ENCODE assay signal across 8 cellular contexts in the genomic region with DNA sequence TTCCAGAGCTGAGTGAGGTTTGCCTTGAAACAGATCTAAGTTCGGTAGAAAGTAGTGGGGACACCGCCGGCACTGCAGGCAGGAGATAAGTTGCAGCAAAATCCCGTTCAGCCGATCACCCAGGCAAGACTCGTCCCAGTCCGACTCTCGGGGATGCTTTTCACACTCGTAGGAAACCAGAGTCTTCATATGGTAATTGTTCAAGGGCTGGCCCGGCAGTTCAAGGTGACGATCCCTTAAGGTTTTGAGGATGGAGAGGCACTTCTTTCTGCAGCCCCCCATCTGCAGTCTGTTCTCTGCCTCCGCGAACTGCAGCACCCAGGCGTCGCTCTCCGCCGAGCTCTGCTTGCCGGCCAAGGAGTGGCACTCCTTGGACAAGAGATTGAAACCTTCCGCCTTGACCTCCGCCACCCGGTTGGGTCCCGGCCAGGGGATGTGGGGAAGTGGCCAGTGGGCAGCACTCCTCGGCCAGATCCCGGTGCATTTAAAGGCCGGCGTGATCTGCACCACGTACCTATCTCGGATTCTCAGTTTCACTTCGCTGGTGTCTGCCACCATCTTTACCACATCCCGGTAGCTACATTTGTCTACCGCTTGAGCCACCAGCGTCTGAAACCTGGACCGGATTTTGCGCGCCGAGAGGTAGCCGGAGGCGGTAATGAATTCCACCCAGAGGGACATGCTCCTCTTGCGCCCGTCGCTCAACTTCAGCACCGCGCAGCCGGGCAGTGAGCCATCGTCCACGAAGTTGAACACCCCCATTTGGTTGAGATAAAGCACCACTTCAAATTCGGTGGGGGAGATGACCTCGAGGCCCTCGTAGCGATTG. TPM values are rescaled to one million over a fixed set of nuclear protein-coding genes. Genes with fewer than 3 reads are reported as not detected.
A peak's percentile ranks its signal among the peaks of the same experiment; 100 is the strongest.
DNase-seq lines count a peak whose midpoint lies in the region; ATAC-seq and TF ChIP-seq lines count a peak whose summit lies in the region.

No MANE protein-coding gene starts in this region.

- DNase-seq in Daoy (ENCODE audit: low read depth) (peak; percentile 54), Karpas-422 (peak; percentile 60), ecto neural progenitor cell (ENCODE audit: low spot score) (peak; percentile 71), memory B cell (ENCODE audit: low spot score in 2 of 2) (no peak), tibial nerve (ENCODE audit: low spot score in 2 of 2) (peak; percentile 52 to 58), NCI-H1694 (lab: John Stamatoyannopoulos, UW) (no peak), hippocampal formation (lab: John Stamatoyannopoulos, UW) (no peak)

- H3K9me2 ChIP-seq in Karpas-422 (replicated peaks; ENCODE audit: insufficient read depth, low read length) = no peaks in the 10 kb centered on the region

- peaks cover 29% of the 10 kb centered on the region for H3K27me3 Mint-ChIP-seq in memory B cell

- 5 to 15% methylated on average over 39 to 46 of the region's 50 CpGs for WGBS in tibial nerve, 2 donors

- H3K27ac Mint-ChIP-seq in memory B cell = no peak overlapping the region

- H3K9ac ChIP-seq in Karpas-422 (ENCODE audit: low read length) = peak overlapping the region; percentile 68

- H3K27me3 ChIP-seq in Karpas-422 (ENCODE audit: low read length) = no peaks in the 10 kb centered on the region
- H3K27me3 ChIP-seq in tibial nerve = peaks cover 0 to 11% of the 10 kb centered on the region in 2 donors

- peak in 1 of 2 donors; percentile 17 for TF ChIP-seq EP300 in tibial nerve (IDR thresholded peaks at IDR 0.05)

- no peak for TF ChIP-seq CTCF in tibial nerve (IDR thresholded peaks at IDR 0.05)

- H3K4me3 Mint-ChIP-seq in memory B cell = peak overlapping the region; percentile 75

- H3K4me3 ChIP-seq in Karpas-422 (ENCODE audit: low read length) = peak overlapping the region; percentile 71
- peak overlapping the region; percentile 43 to 75 (median 66) for H3K4me3 ChIP-seq in tibial nerve

- TF ChIP-seq POLR2A in tibial nerve (IDR thresholded peaks at IDR 0.05) = no peak

- ATAC-seq in memory B cell (ENCODE audit: low read depth) (no peak), GM19351 (IDR thresholded peaks at IDR 0.05; ENCODE audit: unreplicated experiment) (no peak)

- H3K9me3 Mint-ChIP-seq in memory B cell = peaks cover 2% of the 10 kb centered on the region

- H3K4me2 ChIP-seq in Karpas-422 (ENCODE audit: low read depth, low read length, poor library complexity, severe bottlenecking) = peak overlapping the region; percentile 76

- no peaks in the 10 kb centered on the region for H4K20me1 ChIP-seq in Karpas-422 (ENCODE audit: insufficient read depth, low read depth, low read length)

- H3K36me3 ChIP-seq in Karpas-422 (ENCODE audit: insufficient read depth, low read length) (no peaks in the 10 kb centered on the region), tibial nerve (no peaks in the 10 kb centered on the region)

- peaks cover 17% of the 10 kb centered on the region for H3K4me1 Mint-ChIP-seq in memory B cell

- no peaks in the 10 kb centered on the region for H3K9me3 ChIP-seq in Karpas-422 (ENCODE audit: low read length)
- no peaks in the 10 kb centered on the region for H3K9me3 ChIP-seq in tibial nerve

- H2AFZ ChIP-seq in Karpas-422 (ENCODE audit: low read length) = peak overlapping the region; percentile 90; the same call in 1 of the 2 replicates

- H3K79me2 ChIP-seq in Karpas-422 (ENCODE audit: low read length) = no peaks in the 10 kb centered on the region

- H3K4me1 ChIP-seq in Karpas-422 (ENCODE audit: low read length) (peaks cover 45% of the 10 kb centered on the region), tibial nerve (peaks cover 0 to 13% (median 2%) of the 10 kb centered on the region in 4 donors)

- H3K27ac ChIP-seq in Karpas-422 (ENCODE audit: low read length) (no peak overlapping the region), tibial nerve (peak overlapping the region; percentile 68 to 89 (median 78))

- H3K36me3 Mint-ChIP-seq in memory B cell = no peaks in the 10 kb centered on the region

RNA-seq across cellular contexts. Expression of gene MAB21L1, which starts 1.1 kb away (rescaled TPM):
- 0.65 and 0.74 TPM in 2 replicates for total RNA-seq in Daoy (2014; rRNA removed; shearing (Covaris generic))
- total RNA-seq in Karpas-422 (2014; rRNA removed; shearing (Covaris generic); ENCODE audit: low replicate concordance) = 7.1 and 9.9 TPM in 2 replicates
- 10 to 100 TPM in 1 of 4 donors, 1 to 10 TPM in 3; 5.2 to 11.1 (median 7.5) TPM for total RNA-seq in tibial nerve

Comparison
In these comparisons a context has a peak if more than half of its experiments do, and no peak if none do; other contexts are left out.
1. DNase-seq: peak in Daoy (single experiment), Karpas-422 (single experiment), ecto neural progenitor cell (single experiment) and tibial nerve (2 of 2); none in memory B cell (0 of 2), NCI-H1694 (single experiment) and hippocampal formation (0 of 2).